In genomic region chr7:33735403-33735802, GRCh38 we compare ENCODE assay signal across 19 cellular contexts.
DNase-seq lines count a peak whose midpoint lies in the region; ATAC-seq and TF ChIP-seq lines count a peak whose summit lies in the region.
"Had no signal": no experiment of that assay in that cellular context is flagged by ENCODE, and none has a peak within 500 bp of the region (broad histone marks: within the 10 kb centered on the region; RNA-seq: fewer than 3 reads in every experiment).

No MANE protein-coding gene starts in this region.

- H3K4me1 Mint-ChIP-seq in nephron: peaks cover 46% of the 10 kb centered on the region
- peaks cover 25% of the 10 kb centered on the region for H3K4me1 Mint-ChIP-seq in type B pancreatic cell (ENCODE audit: unreplicated experiment)
- H3K4me1 Mint-ChIP-seq: B cell had no signal

- no peak for TF ChIP-seq RAD21 in SK-N-SH (IDR thresholded peaks at IDR 0.05; ENCODE audit: low read length)

- H3K9me3 Mint-ChIP-seq in nephron: no peaks in the 10 kb centered on the region
- peaks cover 10% of the 10 kb centered on the region for H3K9me3 Mint-ChIP-seq in type B pancreatic cell
- H3K9me3 Mint-ChIP-seq: CD4-positive, alpha-beta T cell; CD8-positive, alpha-beta T cell had no signal

- POLR2A ChIA-PET in SK-N-SH (lab: Yijun Ruan, JAX): no interaction called here
- POLR2A ChIA-PET in HEK293 (lab: Yijun Ruan, JAX): no interaction called here

- H3K27me3 ChIP-seq in SK-N-SH (ENCODE audit: insufficient read depth) (no peaks in the 10 kb centered on the region), suprapubic skin (no peaks in the 10 kb centered on the region)
- H3K27me3 ChIP-seq: BLaER1 treated with 17β-estradiol and CSF1 and Interleukin-3, amounts not matched to agents 10 nM and 100 nM had no signal

- no peaks in the 10 kb centered on the region for H3K79me2 ChIP-seq in SK-N-SH (ENCODE audit: insufficient read depth)

- no peak overlapping the region for H3K4me3 Mint-ChIP-seq in nephron
- H3K4me3 Mint-ChIP-seq in type B pancreatic cell: peak overlapping the region; percentile 0
- H3K4me3 Mint-ChIP-seq: B cell; CD4-positive, alpha-beta T cell; CD8-positive, alpha-beta T cell had no signal

- TF ChIP-seq EP300 in SK-N-SH (IDR thresholded peaks at IDR 0.05; ENCODE audit: borderline replicate concordance in 1 of 2, low read depth in 1 of 2, low read length in 1 of 2) (no peak), suprapubic skin (IDR thresholded peaks at IDR 0.05) (no peak)

- H3K9me3 ChIP-seq in SK-N-SH (no peaks in the 10 kb centered on the region), HEK293 (ENCODE audit: control insufficient read depth, insufficient read depth, low read depth, low read length) (no peaks in the 10 kb centered on the region), suprapubic skin (no peaks in the 10 kb centered on the region)
- H3K9me3 ChIP-seq: A549; BLaER1 treated with 17β-estradiol and CSF1 and Interleukin-3, amounts not matched to agents 10 nM and 100 nM; Caco-2 had no signal

- H4K20me1 ChIP-seq in SK-N-SH (ENCODE audit: insufficient read depth): no peaks in the 10 kb centered on the region
- H4K20me1 ChIP-seq: BLaER1 treated with 17β-estradiol and CSF1 and Interleukin-3, amounts not matched to agents 10 nM and 100 nM had no signal

- no peaks in the 10 kb centered on the region for H3K9me2 ChIP-seq in SK-N-SH

- H3F3A ChIP-seq in SK-N-SH (replicated peaks; ENCODE audit: insufficient read depth): no peaks in the 10 kb centered on the region

- H2AFZ ChIP-seq in SK-N-SH (ENCODE audit: low read depth): no peak overlapping the region

- H3K36me3 ChIP-seq in SK-N-SH (replicated peaks in 1 of 2; ENCODE audit: control insufficient read depth in 1 of 2, insufficient read depth in 2 of 2, low read length in 1 of 2): no peaks in the 10 kb centered on the region
- no peaks in the 10 kb centered on the region for H3K36me3 ChIP-seq in HEK293 (ENCODE audit: control insufficient read depth in 2 of 2, insufficient read depth in 1 of 2, low read length in 2 of 2)
- H3K36me3 ChIP-seq in suprapubic skin: no peaks in the 10 kb centered on the region
- H3K36me3 ChIP-seq: BLaER1 treated with 17β-estradiol and CSF1 and Interleukin-3, amounts not matched to agents 10 nM and 100 nM had no signal

- 61% methylated on average over 5 of the region's 5 CpGs for WGBS in SK-N-SH (ENCODE audit: low lambda C conversion rate)
- WGBS in suprapubic skin: 83% methylated on average over 5 of the region's 5 CpGs

- TF ChIP-seq POLR2A in suprapubic skin (IDR thresholded peaks at IDR 0.05): no peak

- H3K4me1 ChIP-seq in SK-N-SH (ENCODE audit: control insufficient read depth in 1 of 2, insufficient read depth in 2 of 2, low read depth in 1 of 2, low read length in 1 of 2) (peaks cover 0 to 4% of the 10 kb centered on the region in 2 experiments; a peak in 1 of 4 replicates), HEK293 (ENCODE audit: control insufficient read depth, insufficient read depth, low read length) (peaks cover 18% of the 10 kb centered on the region), suprapubic skin (no peaks in the 10 kb centered on the region)
- H3K4me1 ChIP-seq: A549; BLaER1 treated with 17β-estradiol and CSF1 and Interleukin-3, amounts not matched to agents 10 nM and 100 nM had no signal

- CTCF ChIA-PET in SK-N-SH (lab: Yijun Ruan, JAX): interaction anchor here (1.3 kb wide), 1 partner anchor 11 kb away, joined by 3 read pairs; no protein-coding TSS in a partner anchor
- CTCF ChIA-PET in HEK293 (lab: Yijun Ruan, JAX): no interaction called here

- H3K4me2 ChIP-seq in SK-N-SH: no peak overlapping the region
- H3K4me2 ChIP-seq: A549; BLaER1 treated with 17β-estradiol and CSF1 and Interleukin-3, amounts not matched to agents 10 nM and 100 nM had no signal

- no peak overlapping the region for H3K4me3 ChIP-seq in SK-N-SH (ENCODE audit: low read depth in 2 of 2, low read length in 1 of 2)
- H3K4me3 ChIP-seq in HEK293 (ENCODE audit: low read depth, low read length): no peak overlapping the region
- H3K4me3 ChIP-seq in suprapubic skin: no peak overlapping the region
- H3K4me3 ChIP-seq: A549; BLaER1 treated with 17β-estradiol and CSF1 and Interleukin-3, amounts not matched to agents 10 nM and 100 nM had no signal

- H3K36me3 Mint-ChIP-seq in nephron (ENCODE audit: low read depth) (peaks cover 4% of the 10 kb centered on the region), type B pancreatic cell (peaks cover 4% of the 10 kb centered on the region)
- H3K36me3 Mint-ChIP-seq: CD8-positive, alpha-beta T cell had no signal

- ATAC-seq in SK-N-SH treated with all-trans-retinoic acid at 6 μM for 48 hours: no peak
- ATAC-seq: A549; CD8-positive, alpha-beta T cell had no signal

- TF ChIP-seq CTCF in SK-N-SH (IDR thresholded peaks at IDR 0.05): no peak
- no peak for TF ChIP-seq CTCF in HEK293 (tag by site-specific recombination; IDR thresholded peaks at IDR 0.05)
- no peak for TF ChIP-seq CTCF in nephron (IDR thresholded peaks at IDR 0.05; ENCODE audit: unreplicated experiment in 3 of 3)
- no peak for TF ChIP-seq CTCF in type B pancreatic cell (conservative IDR thresholded peaks at IDR 0.05)
- TF ChIP-seq CTCF in suprapubic skin (IDR thresholded peaks at IDR 0.05): no peak

- H3K9ac ChIP-seq in SK-N-SH: no peak overlapping the region
- H3K9ac ChIP-seq: BLaER1 treated with 17β-estradiol and CSF1 and Interleukin-3, amounts not matched to agents 10 nM and 100 nM had no signal

- H3K27ac ChIP-seq in SK-N-SH (ENCODE audit: low read depth in 2 of 2, low read length in 1 of 2) (no peak overlapping the region), HEK293 (ENCODE audit: extremely low read depth, low read depth, low read length) (peak overlapping the region; percentile 72; the same call in 1 of the 2 replicates), suprapubic skin (no peak overlapping the region)
- H3K27ac ChIP-seq: 22Rv1; A549; BLaER1 treated with 17β-estradiol and CSF1 and Interleukin-3, amounts not matched to agents 10 nM and 100 nM; C4-2B had no signal

- H3K27ac Mint-ChIP-seq in nephron: peak overlapping the region; percentile 65 to 74 (median 70)
- peak overlapping the region; percentile 58 for H3K27ac Mint-ChIP-seq in type B pancreatic cell
- H3K27ac Mint-ChIP-seq: B cell; CD4-positive, alpha-beta T cell; CD8-positive, alpha-beta T cell had no signal

- no peak for DNase-seq in SK-N-SH
- no peak for DNase-seq in type B pancreatic cell (ENCODE audit: extremely low spot score, unreplicated experiment)
- DNase-seq in mesenteric fat pad (ENCODE audit: low spot score): no peak
- DNase-seq in suprapubic skin (ENCODE audit: low spot score in 2 of 2): no peak
- DNase-seq: AML-193; Caco-2; Calu3; CD4-positive, alpha-beta T cell; CD8-positive, alpha-beta T cell; DMS79 treated with DMSO at 0.1 percent for 48 hours; GF-D8 had no signal

- H3K27me3 Mint-ChIP-seq in nephron (ENCODE audit: low read depth): peaks cover 11% of the 10 kb centered on the region
- peaks cover 12% of the 10 kb centered on the region for H3K27me3 Mint-ChIP-seq in type B pancreatic cell
- H3K27me3 Mint-ChIP-seq: CD4-positive, alpha-beta T cell had no signal

TF ChIP-seq in SK-N-SH treated with all-trans-retinoic acid at 6 μM for 48 hours, 23 proteins besides CTCF, POLR2A, EP300 and RAD21 (continues in another document):
- TF ChIP-seq, protein P1, sequence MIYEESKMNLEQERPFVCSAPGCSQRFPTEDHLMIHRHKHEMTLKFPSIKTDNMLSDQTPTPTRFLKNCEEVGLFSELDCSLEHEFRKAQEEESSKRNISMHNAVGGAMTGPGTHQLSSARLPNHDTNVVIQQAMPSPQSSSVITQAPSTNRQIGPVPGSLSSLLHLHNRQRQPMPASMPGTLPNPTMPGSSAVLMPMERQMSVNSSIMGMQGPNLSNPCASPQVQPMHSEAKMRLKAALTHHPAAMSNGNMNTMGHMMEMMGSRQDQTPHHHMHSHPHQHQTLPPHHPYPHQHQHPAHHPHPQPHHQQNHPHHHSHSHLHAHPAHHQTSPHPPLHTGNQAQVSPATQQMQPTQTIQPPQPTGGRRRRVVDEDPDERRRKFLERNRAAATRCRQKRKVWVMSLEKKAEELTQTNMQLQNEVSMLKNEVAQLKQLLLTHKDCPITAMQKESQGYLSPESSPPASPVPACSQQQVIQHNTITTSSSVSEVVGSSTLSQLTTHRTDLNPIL (CRISPR knock-in tag; IDR thresholded peaks at IDR 0.05; ENCODE audit: low read depth): no peak

TF ChIP-seq in SK-N-SH, 30 proteins besides CTCF, POLR2A, EP300 and RAD21 (continues in another document):
- TF ChIP-seq USF2 (IDR thresholded peaks at IDR 0.05; ENCODE audit: borderline replicate concordance, low read depth, low read length) (no peak), TEAD4 (IDR thresholded peaks at IDR 0.05; ENCODE audit: borderline replicate concordance, insufficient read depth) (no peak), EZH2phosphoT487 (IDR thresholded peaks at IDR 0.05; ENCODE audit: borderline replicate concordance, low read depth) (no peak), MXI1 (IDR thresholded peaks at IDR 0.05; ENCODE audit: low read depth, low read length) (no peak), RXRA (IDR thresholded peaks at IDR 0.05; ENCODE audit: borderline replicate concordance, low read depth) (no peak)

TF ChIP-seq in HEK293, 187 proteins besides CTCF, POLR2A, EP300 and RAD21:
- no peak for TF ChIP-seq ZNF221 (tag by site-specific recombination; IDR thresholded peaks at IDR 0.05; ENCODE audit: borderline replicate concordance)
- TF ChIP-seq ZBTB17 (tag by site-specific recombination; IDR thresholded peaks at IDR 0.05): no peak
- peak; percentile 79 for TF ChIP-seq ZFP3 (tag by site-specific recombination; IDR thresholded peaks at IDR 0.05; ENCODE audit: low read depth)
